ENCODE assay signal across 8 cellular contexts in the genomic region with DNA sequence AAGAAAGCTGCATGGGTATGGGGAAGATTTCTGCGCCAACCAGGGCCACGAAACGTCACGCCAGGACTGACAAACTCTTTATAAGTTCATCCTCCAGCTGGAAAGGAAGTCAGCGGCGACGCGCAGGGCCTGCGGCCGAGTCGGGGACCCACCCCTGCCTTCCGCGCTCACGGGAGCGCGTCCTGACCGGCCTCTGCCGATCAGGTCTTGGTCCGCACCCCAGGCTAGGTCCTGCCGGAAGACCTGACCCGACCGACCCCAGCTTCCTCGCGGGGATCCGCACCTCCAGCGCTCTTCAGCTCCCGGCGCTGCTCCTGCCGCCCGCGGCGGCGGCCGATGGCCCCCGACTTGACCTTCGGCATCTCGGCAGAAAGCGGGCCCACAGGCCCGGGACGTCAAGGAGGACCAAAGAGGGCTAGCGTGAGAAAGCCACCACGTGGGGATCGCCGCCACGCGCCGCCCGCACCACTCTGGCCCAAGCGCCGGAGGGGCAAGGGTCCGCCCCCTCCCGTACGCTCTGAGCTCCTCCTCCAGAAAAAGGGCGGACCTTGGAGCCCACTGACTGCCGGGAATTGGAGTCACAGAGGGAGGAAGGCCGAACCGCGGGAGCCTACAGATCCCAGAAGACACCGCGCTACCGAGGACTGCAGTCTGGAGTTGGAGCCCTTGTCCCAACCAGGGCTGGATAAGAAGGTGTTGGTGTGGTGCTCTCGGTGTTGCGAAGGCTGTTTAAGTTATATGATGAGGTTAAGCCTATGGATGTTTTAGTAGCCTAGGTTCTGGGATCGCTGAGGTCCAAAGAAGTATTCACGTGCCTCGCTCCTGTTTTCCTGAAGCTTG. TPM values are rescaled to one million over a fixed set of nuclear protein-coding genes. Genes with fewer than 3 reads are reported as not detected.
DNase-seq lines count a peak whose midpoint lies in the region; ATAC-seq, FAIRE-seq and TF ChIP-seq lines count a peak whose summit lies in the region.

A gene (minus strand): TSS at position 495 of the 840 bp plus-strand sequence. CDS start 133 bp downstream, at position 362.

- peak within 1 kb of the TSS; percentile 82 to 93 for H3K9ac ChIP-seq in kidney (ENCODE audit: low read length in 2 of 2)

- intact Hi-C loops in kidney (cut with DNase I) = no loop called here

- peak; percentile 98 for ATAC-seq in HG03439 (IDR thresholded peaks at IDR 0.05; ENCODE audit: unreplicated experiment)

- DNase-seq in AML-193 (lab: John Stamatoyannopoulos, UW) (peak; percentile 96 to 97), NCI-H510A treated with DMSO at 0.1 percent for 48 hours (lab: John Stamatoyannopoulos, UW) (peak; percentile 71), chondrocyte (ENCODE audit: low spot score) (peak; percentile 98), kidney (peak; percentile 98)
- peak; percentile 84 to 85 for DNase-seq in activated CD4-positive, alpha-beta T cell treated with anti-CD3 and anti-CD28 coated beads for 24 hours (ENCODE audit: low read depth in 2 of 2)
- peak; percentile 96 for DNase-seq in stimulated activated CD4-positive, alpha-beta T cell treated with anti-CD3 and anti-CD28 coated beads, Interleukin-15, amount 100 ng/mL, for 24 hours

- peak within 1 kb of the TSS; percentile 81 to 86 for H3K4me3 ChIP-seq in kidney (ENCODE audit: low read length in 2 of 2)

- peak within 1 kb of the TSS; percentile 97 for H3K27ac Mint-ChIP-seq in chondrocyte (ENCODE audit: unreplicated experiment)

- peaks cover 2% of the 10 kb centered on the region for H3K36me3 Mint-ChIP-seq in chondrocyte (ENCODE audit: low read depth)

- TF ChIP-seq CTCF in chondrocyte (IDR thresholded peaks at IDR 0.05) (no peak), kidney (IDR thresholded peaks at IDR 0.05; ENCODE audit: borderline replicate concordance, extremely low read depth, insufficient read depth) (no peak)

- H3K4me1 ChIP-seq in kidney (ENCODE audit: control insufficient read depth in 1 of 2, insufficient read depth in 1 of 2, low read depth in 1 of 2, low read length in 2 of 2) = peaks cover 2 to 10% of the 10 kb centered on the region in 2 donors

- peak; percentile 90 for TF ChIP-seq POLR2A in GM19193 (IDR thresholded peaks at IDR 0.05; ENCODE audit: extremely low read depth, insufficient read depth, insufficient read length)

- H3K27ac ChIP-seq in kidney (ENCODE audit: low read depth in 2 of 2, low read length in 2 of 2) = peak within 1 kb of the TSS; percentile 95 to 96

- peaks cover 0 to 2% of the 10 kb centered on the region in 2 donors for H3K36me3 ChIP-seq in kidney (ENCODE audit: control insufficient read depth in 1 of 2, insufficient read depth in 2 of 2, low read length in 2 of 2)

- no peaks in the 10 kb centered on the region for H3K9me3 ChIP-seq in kidney (ENCODE audit: control insufficient read depth in 1 of 2, low read length in 2 of 2)

- H3K27me3 Mint-ChIP-seq in chondrocyte (ENCODE audit: low read depth) = no peaks in the 10 kb centered on the region

- peak; percentile 90 for FAIRE-seq in kidney (lab: Jason Lieb, UNC)

- peaks cover 23% of the 10 kb centered on the region for H3K4me1 Mint-ChIP-seq in chondrocyte (ENCODE audit: low read depth)

- H3K9me3 Mint-ChIP-seq in chondrocyte (ENCODE audit: low read depth) = no peaks in the 10 kb centered on the region

- H3K4me3 Mint-ChIP-seq in chondrocyte (ENCODE audit: unreplicated experiment) = peak within 1 kb of the TSS; percentile 82

RNA-seq across cellular contexts. Expression of the gene that starts here (rescaled TPM):
- total RNA-seq in chondrocyte = 19.0 to 22.5 TPM (median 20.2 TPM) in 3 replicates
- total RNA-seq in kidney = 19.9 TPM
- 9.9 TPM for polyA plus RNA-seq in kidney (ENCODE audit: insufficient read depth, low read depth, low replicate concordance)

Comparison
In these comparisons a context has a peak if more than half of its experiments do, and no peak if none do; other contexts are left out.
1. Peak in every context shown above with its lines: DNase-seq, ATAC-seq, H3K4me3 ChIP-seq and H3K27ac ChIP-seq.